In the genomic region with DNA sequence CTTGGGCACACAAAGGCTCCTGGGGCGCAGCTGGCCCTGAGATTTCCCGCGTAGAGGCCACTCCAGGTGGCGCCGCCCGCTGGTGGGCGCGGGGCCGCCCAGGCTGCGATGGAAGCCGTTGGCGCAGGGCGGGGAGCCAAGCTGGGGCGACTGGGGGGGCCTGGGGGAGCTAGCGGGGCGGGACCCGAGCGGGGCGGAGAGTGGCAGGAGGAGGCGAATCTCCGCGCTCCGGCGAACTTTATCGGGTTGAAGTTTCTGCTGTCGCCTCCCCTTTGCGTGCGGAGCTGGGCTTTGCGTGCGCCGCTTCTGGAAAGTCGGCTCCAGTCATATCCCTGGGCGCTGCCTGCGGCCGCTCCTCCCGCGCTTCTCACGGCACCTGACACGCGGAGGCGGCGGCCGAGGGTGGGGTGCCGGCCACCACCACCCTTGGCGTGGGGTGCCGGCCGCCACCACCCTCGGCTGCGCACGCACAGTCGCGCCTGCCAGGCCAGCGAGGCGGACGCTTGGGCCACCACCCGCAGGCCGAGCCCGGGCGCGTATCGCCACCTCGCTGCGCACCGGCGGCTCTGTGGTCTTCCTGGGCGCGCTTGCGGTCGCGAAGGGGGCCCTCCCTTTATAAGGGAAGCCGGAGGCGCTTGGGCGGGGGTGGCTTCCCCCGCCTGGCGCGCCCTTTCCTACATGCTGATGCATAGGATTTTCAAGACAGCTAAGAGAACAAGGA, we compare ENCODE assay signal across 8 cellular contexts. TPM values are rescaled to one million over a fixed set of nuclear protein-coding genes. Genes with fewer than 3 reads are reported as not detected.
DNase-seq lines count a peak whose midpoint lies in the region; ATAC-seq, FAIRE-seq and TF ChIP-seq lines count a peak whose summit lies in the region.

No MANE protein-coding gene starts in this region.

- no peaks in the 10 kb centered on the region for H3K4me1 ChIP-seq in pancreas

- no peaks in the 10 kb centered on the region for H3K36me3 ChIP-seq in pancreas

- peaks cover 51% of the 10 kb centered on the region for H3K4me1 Mint-ChIP-seq in activated T-helper 1 cell treated with anti-CD3 and anti-CD28 coated beads, Interleukin-12 subunit alpha, Interleukin-12 subunit beta, Interleukin-2, Interleukin-4 antibody, amounts not matched to agents 30 ng/mL and 10 ng/mL and 1 ng/mL, durations not matched to agents 14 hours and 24 hours and 36 hours (ENCODE audit: low read depth)
- H3K4me1 Mint-ChIP-seq in glutamatergic neuron (ENCODE audit: low read depth, unreplicated experiment): peaks cover 8% of the 10 kb centered on the region

- peak overlapping the region; percentile 62 to 86 (median 74) for H3K27ac ChIP-seq in pancreas

- H3K36me3 Mint-ChIP-seq in activated T-helper 1 cell treated with anti-CD3 and anti-CD28 coated beads, Interleukin-12 subunit alpha, Interleukin-12 subunit beta, Interleukin-2, Interleukin-4 antibody, amounts not matched to agents 30 ng/mL and 10 ng/mL and 1 ng/mL, durations not matched to agents 14 hours and 24 hours and 36 hours (ENCODE audit: low read depth): peaks cover 15% of the 10 kb centered on the region
- no peaks in the 10 kb centered on the region for H3K36me3 Mint-ChIP-seq in glutamatergic neuron (ENCODE audit: unreplicated experiment)

- no peaks in the 10 kb centered on the region for H3K27me3 ChIP-seq in pancreas

- no peaks in the 10 kb centered on the region for H3K9me3 Mint-ChIP-seq in activated T-helper 1 cell treated with anti-CD3 and anti-CD28 coated beads, Interleukin-12 subunit alpha, Interleukin-12 subunit beta, Interleukin-2, Interleukin-4 antibody, amounts not matched to agents 30 ng/mL and 10 ng/mL and 1 ng/mL, durations not matched to agents 14 hours and 24 hours and 36 hours
- peaks cover 5% of the 10 kb centered on the region for H3K9me3 Mint-ChIP-seq in glutamatergic neuron (ENCODE audit: unreplicated experiment)

- FAIRE-seq in pancreas (lab: Jason Lieb, UNC): no peak

- H3K4me3 Mint-ChIP-seq in activated T-helper 1 cell treated with anti-CD3 and anti-CD28 coated beads, Interleukin-12 subunit alpha, Interleukin-12 subunit beta, Interleukin-2, Interleukin-4 antibody, amounts not matched to agents 30 ng/mL and 10 ng/mL and 1 ng/mL, durations not matched to agents 14 hours and 24 hours and 36 hours: peak overlapping the region; percentile 80
- H3K4me3 Mint-ChIP-seq in glutamatergic neuron (ENCODE audit: unreplicated experiment): peak overlapping the region; percentile 91

- H3K27me3 Mint-ChIP-seq in activated T-helper 1 cell treated with anti-CD3 and anti-CD28 coated beads, Interleukin-12 subunit alpha, Interleukin-12 subunit beta, Interleukin-2, Interleukin-4 antibody, amounts not matched to agents 30 ng/mL and 10 ng/mL and 1 ng/mL, durations not matched to agents 14 hours and 24 hours and 36 hours (ENCODE audit: insufficient read depth): peaks cover 38% of the 10 kb centered on the region
- peaks cover 19% of the 10 kb centered on the region for H3K27me3 Mint-ChIP-seq in glutamatergic neuron (ENCODE audit: unreplicated experiment)

- H3K9me3 ChIP-seq in pancreas: no peaks in the 10 kb centered on the region

- WGBS in pancreas, 2 donors: 1% methylated on average over 57 to 76 of the region's 76 CpGs

- DNase-seq in stimulated activated naive CD4-positive, alpha-beta T cell treated with Interleukin-2 at 50 U/mL for 16 hours (lab: John Stamatoyannopoulos, UW): peak; percentile 79
- no peak for DNase-seq in stimulated activated naive CD4-positive, alpha-beta T cell (lab: John Stamatoyannopoulos, UW)
- DNase-seq in NCI-H524 (lab: John Stamatoyannopoulos, UW): peak; percentile 71 to 88
- DNase-seq in activated T-helper 1 cell treated with anti-CD3 and anti-CD28 coated beads, Interleukin-12 subunit alpha, Interleukin-12 subunit beta, Interleukin-2, Interleukin-4 antibody, amounts not matched to agents 30 ng/mL and 10 ng/mL and 1 ng/mL, durations not matched to agents 14 hours and 24 hours and 36 hours (ENCODE audit: low spot score): peak; percentile 63
- peak; percentile 65 for DNase-seq in glutamatergic neuron
- peak; percentile 50 to 83 (median 70) for DNase-seq in pancreas
- DNase-seq in NK-92 (lab: John Stamatoyannopoulos, UW; ENCODE audit: unreplicated experiment): no peak

- peak overlapping the region; percentile 84 for H3K27ac Mint-ChIP-seq in activated T-helper 1 cell treated with anti-CD3 and anti-CD28 coated beads, Interleukin-12 subunit alpha, Interleukin-12 subunit beta, Interleukin-2, Interleukin-4 antibody, amounts not matched to agents 30 ng/mL and 10 ng/mL and 1 ng/mL, durations not matched to agents 14 hours and 24 hours and 36 hours
- no peak overlapping the region for H3K27ac Mint-ChIP-seq in glutamatergic neuron (ENCODE audit: unreplicated experiment)

- H3K4me3 ChIP-seq in pancreas: peak overlapping the region; percentile 29 to 62 (median 38)

- TF ChIP-seq CTCF in glutamatergic neuron (IDR thresholded peaks at IDR 0.05; ENCODE audit: partially characterized antibody, unreplicated experiment) (peak; percentile 29), pancreas (IDR thresholded peaks at IDR 0.05) (no peak)

- ATAC-seq in HG02938 (IDR thresholded peaks at IDR 0.05; ENCODE audit: unreplicated experiment) (peak; percentile 56), pancreas (peak; percentile 75 to 80 (median 78))

- intact Hi-C loops in activated T-helper 1 cell treated with anti-CD3 and anti-CD28 coated beads, Interleukin-12 subunit alpha, Interleukin-12 subunit beta, Interleukin-2, Interleukin-4 antibody, amounts not matched to agents 30 ng/mL and 10 ng/mL and 1 ng/mL, durations not matched to agents 14 hours and 24 hours and 36 hours (cut with micrococcal nuclease): loop anchor here (1.0 to 10.0 kb wide), 11 partner anchors 19 to 402 kb away; partner anchors contain the start of genes ATL2, CDC42EP3 and RMDN2
- intact Hi-C loops in pancreas (cut with DNase I): no loop called here

RNA-seq across cellular contexts. Expression of gene CYP1B1, which starts 0.9 kb away (rescaled TPM):
- total RNA-seq in activated T-helper 1 cell treated with anti-CD3 and anti-CD28 coated beads, Interleukin-12 subunit alpha, Interleukin-12 subunit beta, Interleukin-2, Interleukin-4 antibody, amounts not matched to agents 30 ng/mL and 10 ng/mL and 1 ng/mL, durations not matched to agents 14 hours and 24 hours and 36 hours: 12.7 and 14.7 TPM in 2 replicates
- total RNA-seq in glutamatergic neuron (ENCODE audit: unreplicated experiment) (3.4 TPM), pancreas (10 to 100 TPM in 2 of 6 donors, 1 to 10 TPM in 3, under 1 TPM in 1; 0.93 to 36.3 (median 5.9) TPM)
- polyA plus RNA-seq in pancreas: 1 to 10 TPM; 2.1 to 4.5 TPM

Comparison
In these comparisons a context has a peak if more than half of its experiments do, and no peak if none do; other contexts are left out.
1. DNase-seq: peak in stimulated activated naive CD4-positive, alpha-beta T cell treated with Interleukin-2 at 50 U/mL for 16 hours (single experiment), NCI-H524 (2 of 2), activated T-helper 1 cell treated with anti-CD3 and anti-CD28 coated beads, Interleukin-12 subunit alpha, Interleukin-12 subunit beta, Interleukin-2, Interleukin-4 antibody, amounts not matched to agents 30 ng/mL and 10 ng/mL and 1 ng/mL, durations not matched to agents 14 hours and 24 hours and 36 hours (single experiment), glutamatergic neuron (single experiment) and pancreas (6 of 6); none in stimulated activated naive CD4-positive, alpha-beta T cell (0 of 6) and NK-92 (single experiment).